25 cellular contexts compared by ENCODE assay signal in genomic region chr3:160546727-160547126, GRCh38.
DNase-seq lines count a peak whose midpoint lies in the region; ATAC-seq lines count a peak whose summit lies in the region.
"Had no signal": no experiment of that assay in that cellular context is flagged by ENCODE, and none has a peak within 500 bp of the region (broad histone marks: within the 10 kb centered on the region; RNA-seq: fewer than 3 reads in every experiment).

No MANE protein-coding gene starts in this region.

- H3K27me3 Mint-ChIP-seq in central memory CD8-positive, alpha-beta T cell, result no peaks in the 10 kb centered on the region
- H3K27me3 Mint-ChIP-seq: activated naive CD8-positive, alpha-beta T cell; naive thymus-derived CD8-positive, alpha-beta T cell had no signal

- no peak overlapping the region for H3K4me3 Mint-ChIP-seq in central memory CD8-positive, alpha-beta T cell
- H3K4me3 Mint-ChIP-seq: activated naive CD8-positive, alpha-beta T cell; activated T-cell treated with anti-CD3 and anti-CD28 coated beads, Interleukin-2, amount 50 U/mL, for 4 hours; T-helper 1 cell treated with Interleukin-12 subunit alpha and Interleukin-12 subunit beta and Interleukin-4 antibody, amounts not matched to agents 30 μg/mL and 1 μg/mL, for 36 hours had no signal

- H3K27ac Mint-ChIP-seq in central memory CD8-positive, alpha-beta T cell (ENCODE audit: low read depth), result peak overlapping the region; percentile 32
- H3K27ac Mint-ChIP-seq: T-helper 1 cell treated with Interleukin-12 subunit alpha and Interleukin-12 subunit beta and Interleukin-4 antibody, amounts not matched to agents 30 μg/mL and 1 μg/mL, for 36 hours had no signal

- DNase-seq in central memory CD8-positive, alpha-beta T cell (ENCODE audit: low spot score in 2 of 2), result no peak
- DNase-seq in HUDEP-2 (lab: John Stamatoyannopoulos, UW; ENCODE audit: unreplicated experiment in 76 of 76), result no peak
- DNase-seq: activated CD4-positive, alpha-beta T cell treated with anti-CD3 and anti-CD28 coated beads for 4 hours; activated T-cell treated with anti-CD3 and anti-CD28 coated beads, Interleukin-2, amount 50 U/mL, for 4 hours; islet precursor cell; Kasumi-1; left ventricle myocardium superior; midbrain; naive thymus-derived CD8-positive, alpha-beta T cell; NCI-H1694; NCI-H69; ovary; retina; small intestine; stimulated activated CD4-positive, alpha-beta T cell treated with anti-CD3 and anti-CD28 coated beads, Interleukin-1b, Interleukin-23, amount 100 ng/mL, for 48 hours; trophoblast cell had no signal

- peaks cover 3% of the 10 kb centered on the region for H3K36me3 Mint-ChIP-seq in central memory CD8-positive, alpha-beta T cell (ENCODE audit: insufficient read depth)

- peak; percentile 62 for ATAC-seq in GM19351 (IDR thresholded peaks at IDR 0.05; ENCODE audit: unreplicated experiment)
- ATAC-seq in GM21717 (IDR thresholded peaks at IDR 0.05; ENCODE audit: unreplicated experiment), result peak; percentile 59
- ATAC-seq in HG03064 (IDR thresholded peaks at IDR 0.05; ENCODE audit: low read depth, unreplicated experiment), result peak; percentile 46
- ATAC-seq in central memory CD8-positive, alpha-beta T cell (replicated peaks; ENCODE audit: extremely low read depth, poor library complexity, severe bottlenecking), result no peak
- ATAC-seq in HG03342 (IDR thresholded peaks at IDR 0.05; ENCODE audit: unreplicated experiment), result no peak
- ATAC-seq in HG03354 (IDR thresholded peaks at IDR 0.05; ENCODE audit: poor library complexity, severe bottlenecking, unreplicated experiment), result no peak
- ATAC-seq: activated T-cell treated with anti-CD3 and anti-CD28 coated beads, Interleukin-2, amount 50 U/mL, for 4 hours; gastroesophageal sphincter; HepG2; left ventricle myocardium superior; naive thymus-derived CD8-positive, alpha-beta T cell had no signal

- peaks cover 79% of the 10 kb centered on the region for H3K4me1 Mint-ChIP-seq in central memory CD8-positive, alpha-beta T cell

- H3K9me3 Mint-ChIP-seq in central memory CD8-positive, alpha-beta T cell, result no peaks in the 10 kb centered on the region

Comparison
In these comparisons a context has a peak if more than half of its experiments do, and no peak if none do; other contexts are left out.
1. ATAC-seq: peak in GM19351 (single experiment), GM21717 (single experiment) and HG03064 (single experiment); none in central memory CD8-positive, alpha-beta T cell (single experiment), HG03342 (single experiment) and HG03354 (single experiment).